In genomic region chr1:226973898-226974543, GRCh38 we compare ENCODE assay signal across 9 cellular contexts. TPM values are rescaled to one million over a fixed set of nuclear protein-coding genes. Genes with fewer than 3 reads are reported as not detected.
DNase-seq lines count a peak whose midpoint lies in the region; ATAC-seq, FAIRE-seq and TF ChIP-seq lines count a peak whose summit lies in the region.
"Had no signal": no experiment of that assay in that cellular context is flagged by ENCODE, and none has a peak within 500 bp of the region (broad histone marks: within the 10 kb centered on the region; RNA-seq: fewer than 3 reads in every experiment).

No MANE protein-coding gene starts in this region.

- in situ Hi-C loops in GM13976 (cut with MboI; ENCODE audit: low sequenced_read_pairs, unreplicated experiment), result no loop called here

- no peaks in the 10 kb centered on the region for H3F3A ChIP-seq in smooth muscle cell (ENCODE audit: low read depth)

- FAIRE-seq in kidney (lab: Jason Lieb, UNC), result no peak

- no peaks in the 10 kb centered on the region for H3K79me2 ChIP-seq in smooth muscle cell (ENCODE audit: low read depth)

- H3K4me3 ChIP-seq in H7 (ENCODE audit: insufficient read depth, low read depth, low read length) (no peak overlapping the region), kidney (ENCODE audit: low read length in 2 of 2) (no peak overlapping the region), smooth muscle cell (no peak overlapping the region)
- H3K4me3 ChIP-seq: SK-N-MC had no signal

- ATAC-seq in GM21529 (IDR thresholded peaks at IDR 0.05; ENCODE audit: unreplicated experiment) (no peak), HG03135 (IDR thresholded peaks at IDR 0.05; ENCODE audit: unreplicated experiment) (no peak), GM21576 (IDR thresholded peaks at IDR 0.05; ENCODE audit: unreplicated experiment) (no peak)

- peaks cover 0 to 4% of the 10 kb centered on the region in 2 donors for H3K9me3 ChIP-seq in kidney (ENCODE audit: control insufficient read depth in 1 of 2, low read length in 2 of 2)
- no peaks in the 10 kb centered on the region for H3K9me3 ChIP-seq in smooth muscle cell (replicated peaks; ENCODE audit: low read depth)

- no peaks in the 10 kb centered on the region for H3K27me3 ChIP-seq in H7 (ENCODE audit: control insufficient read depth, insufficient read depth, low read length)
- H3K27me3 ChIP-seq in smooth muscle cell (ENCODE audit: low read depth), result no peaks in the 10 kb centered on the region

- WGBS in smooth muscle cell (ENCODE audit: low lambda C conversion rate), result 64% methylated on average over 11 of the region's 11 CpGs

- H3K36me3 ChIP-seq in H7 (replicated peaks; ENCODE audit: control insufficient read depth, insufficient read depth, low read length) (no peaks in the 10 kb centered on the region), kidney (ENCODE audit: control insufficient read depth in 1 of 2, insufficient read depth in 2 of 2, low read length in 2 of 2) (peaks cover 0 to 4% of the 10 kb centered on the region in 2 donors), smooth muscle cell (ENCODE audit: low read depth) (no peaks in the 10 kb centered on the region)

- H3K9ac ChIP-seq in kidney (ENCODE audit: low read length in 2 of 2) (peak overlapping the region; percentile 27 to 73), smooth muscle cell (ENCODE audit: low read depth) (no peak overlapping the region)

- DNase-seq in H7 (peak; percentile 47), caudate nucleus (lab: John Stamatoyannopoulos, UW) (peak in 1 of 61 donors; percentile 17), kidney (peak; percentile 76), smooth muscle cell (lab: John Stamatoyannopoulos, UW; ENCODE audit: unreplicated experiment) (no peak), GM13976 (ENCODE audit: low spot score) (no peak)

- H4K20me1 ChIP-seq in smooth muscle cell (ENCODE audit: low read depth), result no peaks in the 10 kb centered on the region

- TF ChIP-seq CTCF in kidney (IDR thresholded peaks at IDR 0.05; ENCODE audit: borderline replicate concordance, extremely low read depth, insufficient read depth) (no peak), smooth muscle cell (IDR thresholded peaks at IDR 0.05; ENCODE audit: borderline replicate concordance, insufficient read depth, poor library complexity, severe bottlenecking) (no peak), GM13976 (IDR thresholded peaks at IDR 0.05; ENCODE audit: borderline replicate concordance, control extremely low read depth, extremely low read depth, insufficient read depth, missing control alignments) (no peak)

- H3K27ac ChIP-seq in caudate nucleus (ENCODE audit: low read depth, low read length) (peak overlapping the region; percentile 92), kidney (ENCODE audit: low read depth in 2 of 2, low read length in 2 of 2) (peak overlapping the region; percentile 97), smooth muscle cell (ENCODE audit: low read depth) (peak overlapping the region; percentile 43)
- H3K27ac ChIP-seq: SK-N-MC had no signal

- peaks cover 19 to 24% of the 10 kb centered on the region in 2 donors for H3K4me1 ChIP-seq in kidney (ENCODE audit: control insufficient read depth in 1 of 2, insufficient read depth in 1 of 2, low read depth in 1 of 2, low read length in 2 of 2)
- peaks cover 23% of the 10 kb centered on the region for H3K4me1 ChIP-seq in smooth muscle cell (ENCODE audit: low read depth)

- H2AFZ ChIP-seq in smooth muscle cell (ENCODE audit: low read depth), result no peak overlapping the region

- peak overlapping the region; percentile 31 for H3K4me2 ChIP-seq in smooth muscle cell

- intact Hi-C loops in kidney (cut with DNase I), result no loop called here

RNA-seq across cellular contexts. Expression of gene COQ8A, which starts 33.9 kb away (rescaled TPM):
- total RNA-seq in H7 (2014; rRNA removed; shearing (Covaris generic)), result 35.8 and 52.5 TPM in 2 replicates
- 29.4 TPM for total RNA-seq in kidney
- polyA plus RNA-seq in kidney (ENCODE audit: insufficient read depth, low read depth, low replicate concordance), result 44.1 TPM
- 3.1 and 3.4 TPM in 2 replicates for total RNA-seq in smooth muscle cell
- 3.4 and 4.2 TPM in 2 replicates for polyA plus RNA-seq in smooth muscle cell

Comparison
In these comparisons a context has a peak if more than half of its experiments do, and no peak if none do; other contexts are left out.
1. DNase-seq: peak in H7 (single experiment) and kidney (single experiment); none in smooth muscle cell (single experiment) and GM13976 (single experiment).
2. H3K27ac ChIP-seq: peak in every context shown above with its lines; median percentile 97 in kidney; 92 in caudate nucleus; 43 in smooth muscle cell.